ENCODE assay signal across 18 cellular contexts in genomic region chr3:84893211-84893610, GRCh38.
"Had no signal": no experiment of that assay in that cellular context is flagged by ENCODE, and none has a peak within 500 bp of the region (broad histone marks: within the 10 kb centered on the region; RNA-seq: fewer than 3 reads in every experiment).

No MANE protein-coding gene starts in this region.

- DNase-seq: activated CD4-positive, alpha-beta memory T cell treated with anti-CD3 and anti-CD28 coated beads for 36 hours; activated CD8-positive, alpha-beta memory T cell treated with anti-CD3 and anti-CD28 coated beads, Interleukin-2, amount 10 ng/mL, durations not matched to agents 7 days and 5 days; activated effector memory CD4-positive, alpha-beta T cell treated with Interleukin-2 at 50 U/mL for 16 hours; activated naive CD4-positive, alpha-beta T cell treated with anti-CD3 and anti-CD28 coated beads, Interleukin-2, amount 50 U/mL, for 16 hours; activated T-cell treated with anti-CD3 and anti-CD28 coated beads, Interleukin-2, amount 50 U/mL, for 24 hours; colonic mucosa; esophagus squamous epithelium; hippocampal formation; left ventricle myocardium superior; naive thymus-derived CD8-positive, alpha-beta T cell; pancreas; sigmoid colon; spleen; stimulated activated CD4-positive, alpha-beta T cell treated with anti-CD3 and anti-CD28 coated beads, Interleukin-1b, Interleukin-23, amount 100 ng/mL, for 48 hours; stimulated activated naive CD8-positive, alpha-beta T cell treated with anti-CD3 and anti-CD28 coated beads, Interleukin-15, amount 100 ng/mL, for 72 hours; WERI-Rb-1 had no signal

- H3K36me3 Mint-ChIP-seq: activated CD4-positive, alpha-beta memory T cell treated with anti-CD3 and anti-CD28 coated beads for 36 hours; activated CD8-positive, alpha-beta memory T cell treated with anti-CD3 and anti-CD28 coated beads, Interleukin-2, amount 10 ng/mL, durations not matched to agents 7 days and 5 days; type B pancreatic cell had no signal

- H3K27ac Mint-ChIP-seq: activated CD4-positive, alpha-beta memory T cell treated with anti-CD3 and anti-CD28 coated beads for 36 hours; activated CD8-positive, alpha-beta memory T cell treated with anti-CD3 and anti-CD28 coated beads, Interleukin-2, amount 10 ng/mL, durations not matched to agents 7 days and 5 days; activated T-cell treated with anti-CD3 and anti-CD28 coated beads, Interleukin-2, amount 50 U/mL, for 24 hours; memory B cell; naive thymus-derived CD8-positive, alpha-beta T cell; stimulated activated naive CD8-positive, alpha-beta T cell treated with anti-CD3 and anti-CD28 coated beads, Interleukin-15, amount 100 ng/mL, for 72 hours; type B pancreatic cell had no signal

- ATAC-seq: activated CD8-positive, alpha-beta memory T cell treated with anti-CD3 and anti-CD28 coated beads, Interleukin-2, amount 10 ng/mL, durations not matched to agents 7 days and 5 days; left ventricle myocardium superior; naive thymus-derived CD8-positive, alpha-beta T cell; pancreas; stimulated activated naive CD8-positive, alpha-beta T cell treated with anti-CD3 and anti-CD28 coated beads, Interleukin-15, amount 100 ng/mL, for 72 hours had no signal

- H3K9me3 Mint-ChIP-seq: type B pancreatic cell had no signal

- H3K4me3 Mint-ChIP-seq: activated CD4-positive, alpha-beta memory T cell treated with anti-CD3 and anti-CD28 coated beads for 36 hours; activated CD8-positive, alpha-beta memory T cell treated with anti-CD3 and anti-CD28 coated beads, Interleukin-2, amount 10 ng/mL, durations not matched to agents 7 days and 5 days; activated T-cell treated with anti-CD3 and anti-CD28 coated beads, Interleukin-2, amount 50 U/mL, for 24 hours; memory B cell; naive thymus-derived CD8-positive, alpha-beta T cell; stimulated activated naive CD8-positive, alpha-beta T cell treated with anti-CD3 and anti-CD28 coated beads, Interleukin-15, amount 100 ng/mL, for 72 hours; type B pancreatic cell had no signal

- H3K4me1 Mint-ChIP-seq: activated CD8-positive, alpha-beta memory T cell treated with anti-CD3 and anti-CD28 coated beads, Interleukin-2, amount 10 ng/mL, durations not matched to agents 7 days and 5 days; memory B cell; naive thymus-derived CD8-positive, alpha-beta T cell; stimulated activated naive CD8-positive, alpha-beta T cell treated with anti-CD3 and anti-CD28 coated beads, Interleukin-15, amount 100 ng/mL, for 72 hours had no signal

- H3K27me3 Mint-ChIP-seq: activated CD4-positive, alpha-beta memory T cell treated with anti-CD3 and anti-CD28 coated beads for 36 hours; activated CD8-positive, alpha-beta memory T cell treated with anti-CD3 and anti-CD28 coated beads, Interleukin-2, amount 10 ng/mL, durations not matched to agents 7 days and 5 days; activated T-cell treated with anti-CD3 and anti-CD28 coated beads, Interleukin-2, amount 50 U/mL, for 24 hours; memory B cell; naive thymus-derived CD8-positive, alpha-beta T cell; stimulated activated naive CD8-positive, alpha-beta T cell treated with anti-CD3 and anti-CD28 coated beads, Interleukin-15, amount 100 ng/mL, for 72 hours; type B pancreatic cell had no signal
